Comparison of ENCODE assay signal across 15 cellular contexts in genomic region chr2:200199576-200200263, GRCh38.
DNase-seq lines count a peak whose midpoint lies in the region; ATAC-seq, FAIRE-seq and TF ChIP-seq lines count a peak whose summit lies in the region.
"Had no signal": no experiment of that assay in that cellular context is flagged by ENCODE, and none has a peak within 500 bp of the region (broad histone marks: within the 10 kb centered on the region; RNA-seq: fewer than 3 reads in every experiment).

No MANE protein-coding gene starts in this region.

- H3K36me3 ChIP-seq in HepG2 (replicated peaks in 1 of 2; ENCODE audit: control insufficient read depth in 1 of 2, insufficient read depth in 2 of 2, low read length in 2 of 2) (no peaks in the 10 kb centered on the region), right lobe of liver (no peaks in the 10 kb centered on the region)
- H3K36me3 ChIP-seq: ascending aorta, esophagus squamous epithelium had no signal

- peaks cover 6% of the 10 kb centered on the region for H3K9me3 Mint-ChIP-seq in natural killer cell treated with Interleukin-12 subunit alpha and Interleukin-12 subunit beta and Interleukin-15 and Interleukin-18, amount 100 ng/mL, for 72 hours

- no peak for DNase-seq in HepG2 (ENCODE audit: low spot score)
- DNase-seq in right lobe of liver: no peak
- peak; percentile 74 for DNase-seq in LHCN-M2 (ENCODE audit: low read depth)
- DNase-seq in astrocyte of the hippocampus (ENCODE audit: low read depth, low spot score): peak; percentile 26
- peak; percentile 25 for DNase-seq in stimulated activated CD8-positive, alpha-beta memory T cell treated with anti-CD3 and anti-CD28 coated beads, Interleukin-4, amount 100 ng/mL, for 48 hours
- no peak for DNase-seq in natural killer cell treated with Interleukin-12 subunit alpha and Interleukin-12 subunit beta and Interleukin-15 and Interleukin-18, amount 100 ng/mL, for 72 hours (ENCODE audit: low spot score)
- DNase-seq in H54 (ENCODE audit: insufficient read length, low spot score): no peak
- DNase-seq: activated CD8-positive, alpha-beta memory T cell treated with anti-CD3 and anti-CD28 coated beads, Interleukin-2, amount 50 U/mL, for 48 hours; C1 segment of cervical spinal cord; esophagus squamous epithelium had no signal

- no peak for FAIRE-seq in HepG2 (lab: Jason Lieb, UNC)
- FAIRE-seq in H54 (lab: Jason Lieb, UNC): no peak

- in situ Hi-C loops in HepG2 (cut with HindIII; ENCODE audit: extremely low pct_ligation_motif_present, low pct_unique_long_range_greater_than_20kb): no loop called here

- H3K27ac Mint-ChIP-seq in natural killer cell treated with Interleukin-12 subunit alpha and Interleukin-12 subunit beta and Interleukin-15 and Interleukin-18, amount 100 ng/mL, for 72 hours: no peak overlapping the region
- H3K27ac Mint-ChIP-seq: nephron; stimulated activated memory B cell treated with anti-CD40 and anti-IgM and Interleukin-4, amounts not matched to agents 10 μg/mL and 1 μg/mL and 100 μg/mL, for 72 hours had no signal

- TF ChIP-seq EP300 in HepG2 (IDR thresholded peaks at IDR 0.05; ENCODE audit: low read depth in 2 of 2, low read length in 2 of 2) (no peak), HepG2 (CRISPR knock-in tag; IDR thresholded peaks at IDR 0.05; ENCODE audit: borderline replicate concordance) (no peak)

- POLR2A ChIA-PET in HepG2 (lab: Yijun Ruan, JAX): interaction anchor here (1.4 kb wide), 2 partner anchors 21 to 106 kb away, joined by 3 to 4 read pairs; no protein-coding TSS in a partner anchor

- no peaks in the 10 kb centered on the region for H3K4me1 Mint-ChIP-seq in natural killer cell treated with Interleukin-12 subunit alpha and Interleukin-12 subunit beta and Interleukin-15 and Interleukin-18, amount 100 ng/mL, for 72 hours (ENCODE audit: low read depth in 2 of 2)
- H3K4me1 Mint-ChIP-seq: IgD-negative memory B cell; nephron; stimulated activated memory B cell treated with anti-CD40 and anti-IgM and Interleukin-4, amounts not matched to agents 10 μg/mL and 1 μg/mL and 100 μg/mL, for 72 hours had no signal

- H3K27ac ChIP-seq in HepG2 (ENCODE audit: extremely low read length, insufficient read depth, low read length) (no peak overlapping the region), right lobe of liver (no peak overlapping the region)
- H3K27ac ChIP-seq: ascending aorta, esophagus squamous epithelium had no signal

- CTCF ChIA-PET in HepG2 (lab: Yijun Ruan, JAX; ENCODE audit: low intra/inter-chr PET ratio, low total read pairs): no interaction called here

- 0 out of 2 replicates have a peak overlapping the region, but pooled peaks have one; percentile 11 for H3K4me2 ChIP-seq in HepG2 (ENCODE audit: low read depth, low read length)

- H2AFZ ChIP-seq in HepG2 (ENCODE audit: low read length): no peak overlapping the region

- ATAC-seq in HepG2 (peak; percentile 60), right lobe of liver (no peak), GM18498 (IDR thresholded peaks at IDR 0.05; ENCODE audit: unreplicated experiment) (no peak)
- ATAC-seq in natural killer cell treated with Interleukin-12 subunit alpha and Interleukin-12 subunit beta and Interleukin-15 and Interleukin-18, amount 100 ng/mL, for 72 hours: no peak

- H3K27me3 Mint-ChIP-seq in natural killer cell treated with Interleukin-12 subunit alpha and Interleukin-12 subunit beta and Interleukin-15 and Interleukin-18, amount 100 ng/mL, for 72 hours: peaks cover 17 to 40% of the 10 kb centered on the region in 2 donors

- TF ChIP-seq POLR2A in HepG2 (IDR thresholded peaks at IDR 0.05; ENCODE audit: insufficient read depth in 1 of 2, low read depth in 2 of 2, low read length in 2 of 2): no peak
- TF ChIP-seq POLR2A in right lobe of liver (IDR thresholded peaks at IDR 0.05): no peak
- TF ChIP-seq POLR2A in H54 (IDR thresholded peaks at IDR 0.05; ENCODE audit: low read depth, low read length): no peak

- peak; percentile 49 for TF ChIP-seq CTCF in HepG2 (CRISPR knock-in tag; IDR thresholded peaks at IDR 0.05)
- TF ChIP-seq CTCF in right lobe of liver (IDR thresholded peaks at IDR 0.05): no peak

- H3K4me3 ChIP-seq in HepG2 (replicated peaks in 1 of 3; ENCODE audit: insufficient read depth in 1 of 3, low read depth in 2 of 3, low read length in 3 of 3) (no peak overlapping the region), right lobe of liver (no peak overlapping the region)
- H3K4me3 ChIP-seq: ascending aorta, esophagus squamous epithelium had no signal

- H3K36me3 Mint-ChIP-seq in natural killer cell treated with Interleukin-12 subunit alpha and Interleukin-12 subunit beta and Interleukin-15 and Interleukin-18, amount 100 ng/mL, for 72 hours: no peaks in the 10 kb centered on the region
- H3K36me3 Mint-ChIP-seq: IgD-negative memory B cell; stimulated activated memory B cell treated with anti-CD40 and anti-IgM and Interleukin-4, amounts not matched to agents 10 μg/mL and 1 μg/mL and 100 μg/mL, for 72 hours had no signal

- H3K79me2 ChIP-seq in HepG2 (ENCODE audit: insufficient read depth, low read length): no peaks in the 10 kb centered on the region

- H3K4me3 Mint-ChIP-seq in natural killer cell treated with Interleukin-12 subunit alpha and Interleukin-12 subunit beta and Interleukin-15 and Interleukin-18, amount 100 ng/mL, for 72 hours: no peak overlapping the region
- H3K4me3 Mint-ChIP-seq: IgD-negative memory B cell; nephron; stimulated activated memory B cell treated with anti-CD40 and anti-IgM and Interleukin-4, amounts not matched to agents 10 μg/mL and 1 μg/mL and 100 μg/mL, for 72 hours had no signal

- H3K9ac ChIP-seq in HepG2 (ENCODE audit: insufficient read depth, low read depth, low read length): no peak overlapping the region

- H4K20me1 ChIP-seq in HepG2 (ENCODE audit: insufficient read depth, low read length): no peaks in the 10 kb centered on the region

- intact Hi-C loops in HepG2 (cut with micrococcal nuclease; ENCODE audit: unreplicated experiment): no loop called here
- intact Hi-C loops in right lobe of liver (cut with DNase I): no loop called here

- H3K9me3 ChIP-seq in HepG2 (ENCODE audit: low read length) (no peaks in the 10 kb centered on the region), right lobe of liver (no peaks in the 10 kb centered on the region)
- H3K9me3 ChIP-seq: ascending aorta had no signal

- H3K4me1 ChIP-seq in HepG2 (ENCODE audit: insufficient read depth, low read length) (peaks cover 16% of the 10 kb centered on the region), right lobe of liver (no peaks in the 10 kb centered on the region)
- H3K4me1 ChIP-seq: ascending aorta, esophagus squamous epithelium had no signal

- peaks cover 0 to 8% of the 10 kb centered on the region in 2 experiments; a peak in 1 of 5 replicates for H3K27me3 ChIP-seq in HepG2 (ENCODE audit: control insufficient read depth in 1 of 2, insufficient read depth in 2 of 2, low read length in 2 of 2)
- no peaks in the 10 kb centered on the region for H3K27me3 ChIP-seq in right lobe of liver
- H3K27me3 ChIP-seq: ascending aorta, esophagus squamous epithelium had no signal

- TF ChIP-seq RAD21 in HepG2 (CRISPR knock-in tag; IDR thresholded peaks at IDR 0.05): no peak

- WGBS in HepG2 (ENCODE audit: low lambda C conversion rate): 63% methylated on average over 3 of the region's 4 CpGs
- 90% methylated on average over 2 of the region's 4 CpGs for WGBS in right lobe of liver (ENCODE audit: insufficient coverage, low coverage, low lambda C conversion rate, missing lambda C conversion rate)

- no TSS peak for BruUV-seq in HepG2 (replicated peaks; lab: Mats Ljungman, UMichigan)

TF ChIP-seq in HepG2, 621 proteins besides CTCF, POLR2A, EP300 and RAD21 (continues in another document):
- peak; percentile 26; the same call in 1 of the 2 replicates for TF ChIP-seq ELF1 (CRISPR knock-in tag; IDR thresholded peaks at IDR 0.05)
- TF ChIP-seq, protein P1, sequence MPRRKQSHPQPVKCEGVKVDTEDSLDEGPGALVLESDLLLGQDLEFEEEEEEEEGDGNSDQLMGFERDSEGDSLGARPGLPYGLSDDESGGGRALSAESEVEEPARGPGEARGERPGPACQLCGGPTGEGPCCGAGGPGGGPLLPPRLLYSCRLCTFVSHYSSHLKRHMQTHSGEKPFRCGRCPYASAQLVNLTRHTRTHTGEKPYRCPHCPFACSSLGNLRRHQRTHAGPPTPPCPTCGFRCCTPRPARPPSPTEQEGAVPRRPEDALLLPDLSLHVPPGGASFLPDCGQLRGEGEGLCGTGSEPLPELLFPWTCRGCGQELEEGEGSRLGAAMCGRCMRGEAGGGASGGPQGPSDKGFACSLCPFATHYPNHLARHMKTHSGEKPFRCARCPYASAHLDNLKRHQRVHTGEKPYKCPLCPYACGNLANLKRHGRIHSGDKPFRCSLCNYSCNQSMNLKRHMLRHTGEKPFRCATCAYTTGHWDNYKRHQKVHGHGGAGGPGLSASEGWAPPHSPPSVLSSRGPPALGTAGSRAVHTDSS (CRISPR knock-in tag; conservative IDR thresholded peaks at IDR 0.05): no peak
- TF ChIP-seq ELF3 (CRISPR knock-in tag; IDR thresholded peaks at IDR 0.05): no peak
- no peak for TF ChIP-seq KLF13 (CRISPR knock-in tag; IDR thresholded peaks at IDR 0.05)
- peak; percentile 42 for TF ChIP-seq STAG1 (CRISPR knock-in tag; IDR thresholded peaks at IDR 0.05)
- no peak for TF ChIP-seq NR2F1 (CRISPR knock-in tag; IDR thresholded peaks at IDR 0.05)
- TF ChIP-seq EED (CRISPR knock-in tag; IDR thresholded peaks at IDR 0.05): no peak
- TF ChIP-seq FOSL2 (CRISPR knock-in tag; IDR thresholded peaks at IDR 0.05): 0 out of 2 replicates have a peak, but pooled peaks have one; percentile 29
- TF ChIP-seq HNF4A (CRISPR knock-in tag; IDR thresholded peaks at IDR 0.05): no peak
- TF ChIP-seq GRHL1 (CRISPR knock-in tag; conservative IDR thresholded peaks at IDR 0.05): no peak
- TF ChIP-seq MIER2 (CRISPR knock-in tag; IDR thresholded peaks at IDR 0.05): no peak

Comparison
In these comparisons a context has a peak if more than half of its experiments do, and no peak if none do; other contexts are left out.
1. DNase-seq: peak in LHCN-M2 (single experiment), astrocyte of the hippocampus (single experiment) and stimulated activated CD8-positive, alpha-beta memory T cell treated with anti-CD3 and anti-CD28 coated beads, Interleukin-4, amount 100 ng/mL, for 48 hours (single experiment); none in HepG2 (single experiment), right lobe of liver (0 of 3), natural killer cell treated with Interleukin-12 subunit alpha and Interleukin-12 subunit beta and Interleukin-15 and Interleukin-18, amount 100 ng/mL, for 72 hours (single experiment) and H54 (single experiment).